9 cellular contexts compared by ENCODE assay signal in genomic region chr22:23401910-23402274, GRCh38.
DNase-seq lines count a peak whose midpoint lies in the region; ATAC-seq and TF ChIP-seq lines count a peak whose summit lies in the region.
"Had no signal": no experiment of that assay in that cellular context is flagged by ENCODE, and none has a peak within 500 bp of the region (broad histone marks: within the 10 kb centered on the region; RNA-seq: fewer than 3 reads in every experiment).

No MANE protein-coding gene starts in this region.

- peaks cover 10% of the 10 kb centered on the region for H3K27me3 Mint-ChIP-seq in Calu3 (ENCODE audit: unreplicated experiment)

- DNase-seq in Calu3 (no peak), Peyer's patch (peak in 1 of 3 donors; percentile 46), hepatocyte (ENCODE audit: low spot score) (no peak), prostate gland (ENCODE audit: low spot score) (no peak), EL (no peak), ureter (ENCODE audit: low spot score) (no peak)
- DNase-seq: cerebellar nuclear complex had no signal

- no peak for TF ChIP-seq POLR2A in Peyer's patch (IDR thresholded peaks at IDR 0.05)
- no peak for TF ChIP-seq POLR2A in prostate gland (IDR thresholded peaks at IDR 0.05)

- H3K36me3 ChIP-seq in Peyer's patch: no peaks in the 10 kb centered on the region
- H3K36me3 ChIP-seq in hepatocyte (replicated peaks; ENCODE audit: insufficient read depth, low read depth): no peaks in the 10 kb centered on the region
- no peaks in the 10 kb centered on the region for H3K36me3 ChIP-seq in prostate gland

- peak overlapping the region; percentile 60 for H2AFZ ChIP-seq in hepatocyte

- H3K4me2 ChIP-seq in hepatocyte: peak overlapping the region; percentile 94

- H3K79me2 ChIP-seq in hepatocyte: peaks cover 19% of the 10 kb centered on the region

- peaks cover 0 to 8% (median 0%) of the 10 kb centered on the region in 4 donors for H3K4me1 ChIP-seq in Peyer's patch
- peaks cover 9% of the 10 kb centered on the region for H3K4me1 ChIP-seq in hepatocyte (ENCODE audit: insufficient read depth)
- H3K4me1 ChIP-seq in prostate gland (replicated peaks): peaks cover 4% of the 10 kb centered on the region

- H3K9me3 Mint-ChIP-seq in Calu3 (ENCODE audit: low read depth, unreplicated experiment): no peaks in the 10 kb centered on the region

- H3K27ac Mint-ChIP-seq in Calu3 (ENCODE audit: unreplicated experiment): no peak overlapping the region

- H3K36me3 Mint-ChIP-seq in Calu3 (ENCODE audit: insufficient read depth, unreplicated experiment): no peaks in the 10 kb centered on the region

- H3K4me3 Mint-ChIP-seq in Calu3 (ENCODE audit: low read depth, unreplicated experiment): peak overlapping the region; percentile 56

- WGBS in hepatocyte (ENCODE audit: low lambda C conversion rate, missing lambda C conversion rate): 34% methylated on average over 14 of the region's 14 CpGs
- WGBS in prostate gland: 39% methylated on average over 14 of the region's 14 CpGs

- no peaks in the 10 kb centered on the region for H3K9me3 ChIP-seq in Peyer's patch
- H3K9me3 ChIP-seq in hepatocyte (ENCODE audit: low read depth): no peaks in the 10 kb centered on the region
- H3K9me3 ChIP-seq in prostate gland: no peaks in the 10 kb centered on the region

- CTCF ChIA-PET in Calu3 (lab: Charles Lee): no interaction called here

- H3K4me1 Mint-ChIP-seq in Calu3 (ENCODE audit: low read depth, unreplicated experiment): no peaks in the 10 kb centered on the region

- H4K20me1 ChIP-seq in hepatocyte (ENCODE audit: insufficient read depth, poor library complexity, severe bottlenecking): peaks cover 6% of the 10 kb centered on the region

- H3K27ac ChIP-seq in Peyer's patch (peak overlapping the region in 1 of 4 donors; percentile 10), hepatocyte (peak overlapping the region; percentile 94), prostate gland (peak overlapping the region; percentile 65 to 66)

- intact Hi-C loops in Calu3 (cut with micrococcal nuclease; ENCODE audit: unreplicated experiment): no loop called here
- intact Hi-C loops in prostate gland (cut with DNase I): loop anchor here (2.0 to 5.0 kb wide), 2 partner anchors 137 to 445 kb away; no protein-coding TSS in a partner anchor

- peak overlapping the region; percentile 27 to 48 (median 42) for H3K4me3 ChIP-seq in Peyer's patch
- H3K4me3 ChIP-seq in hepatocyte: peak overlapping the region; percentile 74
- H3K4me3 ChIP-seq in prostate gland: peak overlapping the region; percentile 40 to 56

- H3K27me3 ChIP-seq in Peyer's patch (no peaks in the 10 kb centered on the region), hepatocyte (no peaks in the 10 kb centered on the region), prostate gland (replicated peaks; ENCODE audit: insufficient read depth) (no peaks in the 10 kb centered on the region)

- no TSS peak for BruUV-seq in Calu3 (replicated peaks; lab: Mats Ljungman, UMichigan)

- no peaks in the 10 kb centered on the region for H3K9me2 ChIP-seq in hepatocyte (replicated peaks; ENCODE audit: insufficient read depth)

- TF ChIP-seq CTCF in Calu3 (IDR thresholded peaks at IDR 0.05; ENCODE audit: unreplicated experiment) (no peak), Peyer's patch (IDR thresholded peaks at IDR 0.05) (no peak), hepatocyte (IDR thresholded peaks at IDR 0.05; ENCODE audit: poor library complexity) (no peak), prostate gland (IDR thresholded peaks at IDR 0.05) (no peak)

- no peak for ATAC-seq in HG02840 (IDR thresholded peaks at IDR 0.05; ENCODE audit: low FRiP score, unreplicated experiment)
- ATAC-seq in GM18867 (IDR thresholded peaks at IDR 0.05; ENCODE audit: unreplicated experiment): no peak
